ENCODE assay signal across 15 cellular contexts in genomic region chr14:104443391-104444158, GRCh38.
DNase-seq lines count a peak whose midpoint lies in the region; ATAC-seq, FAIRE-seq and TF ChIP-seq lines count a peak whose summit lies in the region.
"Had no signal": no experiment of that assay in that cellular context is flagged by ENCODE, and none has a peak within 500 bp of the region (broad histone marks: within the 10 kb centered on the region; RNA-seq: fewer than 3 reads in every experiment).

No MANE protein-coding gene starts in this region.

- H3K4me1 ChIP-seq in HepG2 (ENCODE audit: insufficient read depth, low read length) (no peaks in the 10 kb centered on the region), tibial artery (no peaks in the 10 kb centered on the region)
- H3K4me1 ChIP-seq: ascending aorta, stomach had no signal

- H3K27me3 Mint-ChIP-seq in activated T-cell treated with anti-CD3 and anti-CD28 coated beads, Interleukin-2, amount 50 U/mL, for 72 hours (ENCODE audit: low read depth): peaks cover 11% of the 10 kb centered on the region

- ATAC-seq in Right ventricle myocardium superior (ENCODE audit: poor library complexity) (no peak), left ventricle myocardium superior (no peak), HepG2 (peak; percentile 79)
- no peak for ATAC-seq in activated T-cell treated with anti-CD3 and anti-CD28 coated beads, Interleukin-2, amount 50 U/mL, for 72 hours (replicated peaks in 1 of 2)

- no peak for TF ChIP-seq RAD21 in HepG2 (CRISPR knock-in tag; IDR thresholded peaks at IDR 0.05)

- peaks cover 3 to 7% of the 10 kb centered on the region in 2 donors for H3K36me3 Mint-ChIP-seq in activated T-cell treated with anti-CD3 and anti-CD28 coated beads, Interleukin-2, amount 50 U/mL, for 72 hours (ENCODE audit: insufficient read depth in 2 of 2)
- H3K36me3 Mint-ChIP-seq: CD14-positive monocyte had no signal

- in situ Hi-C loops in HepG2 (cut with HindIII; ENCODE audit: extremely low pct_ligation_motif_present, low pct_unique_long_range_greater_than_20kb): no loop called here

- H3K27ac Mint-ChIP-seq in activated T-cell treated with anti-CD3 and anti-CD28 coated beads, Interleukin-2, amount 50 U/mL, for 72 hours: no peak overlapping the region
- H3K27ac Mint-ChIP-seq: progenitor cell of endocrine pancreas had no signal

- no peak overlapping the region for H3K9ac ChIP-seq in HepG2 (ENCODE audit: insufficient read depth, low read depth, low read length)

- H3K27ac ChIP-seq in WERI-Rb-1 (no peak overlapping the region), HepG2 (ENCODE audit: extremely low read length, insufficient read depth, low read length) (no peak overlapping the region), tibial artery (no peak overlapping the region)
- H3K27ac ChIP-seq: ascending aorta, heart left ventricle, stomach had no signal

- no peak overlapping the region for H3K4me2 ChIP-seq in HepG2 (ENCODE audit: low read depth, low read length)

- POLR2A ChIA-PET in HepG2 (lab: Yijun Ruan, JAX): no interaction called here
- POLR2A ChIA-PET in GM10248 (lab: Yijun Ruan, JAX): no interaction called here

- TF ChIP-seq CTCF in WERI-Rb-1 (IDR thresholded peaks at IDR 0.05; ENCODE audit: low read depth, low read length) (peak; percentile 43; the same call in 1 of the 2 replicates), HepG2 (CRISPR knock-in tag; IDR thresholded peaks at IDR 0.05) (no peak), tibial artery (IDR thresholded peaks at IDR 0.05) (no peak), GM10248 (IDR thresholded peaks at IDR 0.05; ENCODE audit: control extremely low read depth, extremely low read depth, low read depth, missing control alignments) (no peak)

- H3K36me3 ChIP-seq in WERI-Rb-1 (no peaks in the 10 kb centered on the region), HepG2 (replicated peaks in 1 of 2; ENCODE audit: control insufficient read depth in 1 of 2, insufficient read depth in 2 of 2, low read length in 2 of 2) (no peaks in the 10 kb centered on the region), tibial artery (no peaks in the 10 kb centered on the region)
- H3K36me3 ChIP-seq: ascending aorta, heart left ventricle, stomach had no signal

- peaks cover 0 to 11% of the 10 kb centered on the region in 2 donors for H3K9me3 Mint-ChIP-seq in activated T-cell treated with anti-CD3 and anti-CD28 coated beads, Interleukin-2, amount 50 U/mL, for 72 hours

- intact Hi-C loops in Right ventricle myocardium superior (cut with DNase I) (no loop called here), left ventricle myocardium superior (cut with micrococcal nuclease) (no loop called here), HepG2 (cut with micrococcal nuclease; ENCODE audit: unreplicated experiment) (no loop called here), tibial artery (cut with DNase I; ENCODE audit: low total_unique reads) (no loop called here)

- H3K9me3 ChIP-seq in WERI-Rb-1 (ENCODE audit: severe bottlenecking): no peaks in the 10 kb centered on the region
- peaks cover 6% of the 10 kb centered on the region for H3K9me3 ChIP-seq in HepG2 (ENCODE audit: low read length)
- H3K9me3 ChIP-seq in tibial artery: peaks cover 0 to 15% (median 8%) of the 10 kb centered on the region in 3 donors

- no peak overlapping the region for H2AFZ ChIP-seq in HepG2 (ENCODE audit: low read length)

- DNase-seq in Right ventricle myocardium superior (peak; percentile 18), left ventricle myocardium superior (no peak), WERI-Rb-1 (no peak), HepG2 (ENCODE audit: low spot score) (no peak), tibial artery (peak; percentile 11 to 58), GM10248 (ENCODE audit: extremely low spot score) (no peak), RPMI8226 (no peak)
- no peak for DNase-seq in activated T-cell treated with anti-CD3 and anti-CD28 coated beads, Interleukin-2, amount 50 U/mL, for 72 hours
- DNase-seq: heart left ventricle; NCI-H510A treated with DMSO at 0.1 percent for 48 hours; stimulated activated CD4-positive, alpha-beta T cell treated with anti-CD3 and anti-CD28 coated beads, Interleukin-1b, Interleukin-23, amount 100 ng/mL, for 48 hours; stomach had no signal

- no peak for FAIRE-seq in HepG2 (lab: Jason Lieb, UNC)

- TF ChIP-seq POLR2A in HepG2 (IDR thresholded peaks at IDR 0.05; ENCODE audit: insufficient read depth in 1 of 2, low read depth in 2 of 2, low read length in 2 of 2): no peak

- no peak for TF ChIP-seq EP300 in HepG2 (IDR thresholded peaks at IDR 0.05; ENCODE audit: low read depth in 2 of 2, low read length in 2 of 2)
- TF ChIP-seq EP300 in HepG2 (CRISPR knock-in tag; IDR thresholded peaks at IDR 0.05; ENCODE audit: borderline replicate concordance): no peak

- H3K4me3 Mint-ChIP-seq in activated T-cell treated with anti-CD3 and anti-CD28 coated beads, Interleukin-2, amount 50 U/mL, for 72 hours: no peak overlapping the region
- H3K4me3 Mint-ChIP-seq: CD14-positive monocyte had no signal

- no peaks in the 10 kb centered on the region for H4K20me1 ChIP-seq in HepG2 (ENCODE audit: insufficient read depth, low read length)

- H3K4me1 Mint-ChIP-seq in activated T-cell treated with anti-CD3 and anti-CD28 coated beads, Interleukin-2, amount 50 U/mL, for 72 hours (ENCODE audit: low read depth): no peaks in the 10 kb centered on the region
- H3K4me1 Mint-ChIP-seq: CD14-positive monocyte had no signal

- H3K4me3 ChIP-seq in WERI-Rb-1 (ENCODE audit: low read depth, low read length): no peak overlapping the region
- H3K4me3 ChIP-seq in HepG2 (replicated peaks in 1 of 3; ENCODE audit: insufficient read depth in 1 of 3, low read depth in 2 of 3, low read length in 3 of 3): no peak overlapping the region
- H3K4me3 ChIP-seq in tibial artery: no peak overlapping the region
- H3K4me3 ChIP-seq: ascending aorta, heart left ventricle, stomach had no signal

- CTCF ChIA-PET in HepG2 (lab: Yijun Ruan, JAX; ENCODE audit: low intra/inter-chr PET ratio, low total read pairs): no interaction called here
- CTCF ChIA-PET in GM10248 (lab: Yijun Ruan, JAX): no interaction called here

- no peaks in the 10 kb centered on the region for H3K79me2 ChIP-seq in HepG2 (ENCODE audit: insufficient read depth, low read length)

- no TSS peak for BruUV-seq in HepG2 (replicated peaks; lab: Mats Ljungman, UMichigan)

- H3K27me3 ChIP-seq in WERI-Rb-1 (ENCODE audit: insufficient read depth, low read depth, severe bottlenecking) (no peaks in the 10 kb centered on the region), HepG2 (ENCODE audit: control insufficient read depth in 1 of 2, insufficient read depth in 2 of 2, low read length in 2 of 2) (peaks cover 5 to 28% of the 10 kb centered on the region in 2 experiments), tibial artery (peaks cover 0 to 28% of the 10 kb centered on the region in 2 donors)
- H3K27me3 ChIP-seq: ascending aorta had no signal

- 22% methylated on average over 8 of the region's 13 CpGs for WGBS in HepG2 (ENCODE audit: low lambda C conversion rate)

TF ChIP-seq in HepG2, 621 proteins besides CTCF, POLR2A, EP300 and RAD21:
- TF ChIP-seq ZMAT5 (CRISPR knock-in tag; IDR thresholded peaks at IDR 0.05; ENCODE audit: borderline replicate concordance, low read depth) (no peak), MAFF (IDR thresholded peaks at IDR 0.05; ENCODE audit: low read depth, low read length) (no peak)
TF ChIP-seq in HepG2: peak in this region for 0.

Comparison
In these comparisons a context has a peak if more than half of its experiments do, and no peak if none do; other contexts are left out.
1. DNase-seq: peak in Right ventricle myocardium superior (single experiment) and tibial artery (2 of 2); none in left ventricle myocardium superior (single experiment), WERI-Rb-1 (single experiment), HepG2 (single experiment), GM10248 (single experiment), RPMI8226 (single experiment) and activated T-cell treated with anti-CD3 and anti-CD28 coated beads, Interleukin-2, amount 50 U/mL, for 72 hours (0 of 2).